21 cellular contexts compared by ENCODE assay signal in the genomic region with DNA sequence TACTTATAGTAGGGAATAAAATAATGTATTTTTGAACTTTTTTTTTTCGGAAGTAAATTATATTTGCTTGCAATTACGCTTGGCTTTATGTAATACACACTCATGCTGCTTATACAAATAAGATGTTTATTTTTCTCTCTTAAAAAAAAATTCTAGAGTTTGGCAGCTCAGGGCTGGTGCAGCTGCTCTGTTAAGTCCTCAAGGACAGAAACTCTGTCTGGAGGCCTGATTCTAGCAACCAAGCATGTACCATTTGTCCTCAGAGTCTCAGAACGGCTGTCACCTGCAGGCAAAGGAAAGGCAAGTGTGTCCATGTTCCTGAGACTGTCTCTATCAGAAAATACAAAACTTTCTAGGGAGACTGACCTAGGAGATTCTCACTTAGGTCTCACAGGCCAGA. TPM values are rescaled to one million over a fixed set of nuclear protein-coding genes. Genes with fewer than 3 reads are reported as not detected.
"Had no signal": no experiment of that assay in that cellular context is flagged by ENCODE, and none has a peak within 500 bp of the region (broad histone marks: within the 10 kb centered on the region; RNA-seq: fewer than 3 reads in every experiment).

No MANE protein-coding gene starts in this region.

- ATAC-seq: effector memory CD8-positive, alpha-beta T cell; gastrocnemius medialis; heart right ventricle; naive thymus-derived CD4-positive, alpha-beta T cell; psoas muscle; right lobe of liver; stimulated activated memory B cell treated with anti-CD40 and anti-IgM and Interleukin-4, amounts not matched to agents 10 μg/mL and 1 μg/mL and 100 μg/mL, for 72 hours; upper lobe of right lung had no signal

- DNase-seq: effector memory CD8-positive, alpha-beta T cell; gastrocnemius medialis; heart right ventricle; hypothalamus; kidney glomerular epithelial cell; mesendoderm; naive thymus-derived CD4-positive, alpha-beta T cell; nephron progenitor cell; psoas muscle; retina; right lobe of liver; stimulated activated CD4-positive, alpha-beta T cell treated with anti-CD3 and anti-CD28 coated beads, Interleukin-4, amount 100 ng/mL, for 1 hour; testis; upper lobe of right lung had no signal

RNA-seq across cellular contexts. Expression of a gene that starts 23.2 kb away (rescaled TPM):
- total RNA-seq: esophagus muscularis mucosa; fibroblast of villous mesenchyme; gastrocnemius medialis; heart right ventricle; liver; lung microvascular endothelial cell; naive thymus-derived CD4-positive, alpha-beta T cell; omental fat pad; psoas muscle; right lobe of liver; testis; tibial nerve; upper lobe of right lung had no signal

RNA-seq across cellular contexts. Expression of a gene that starts 26.1 kb away (rescaled TPM):
- total RNA-seq: esophagus muscularis mucosa; fibroblast of villous mesenchyme; heart right ventricle; liver; lung microvascular endothelial cell; naive thymus-derived CD4-positive, alpha-beta T cell; omental fat pad; psoas muscle; right lobe of liver; testis; tibial nerve; upper lobe of right lung had no signal
